26 cellular contexts compared by ENCODE assay signal in genomic region chr5:142904421-142904820, GRCh38.
A peak's percentile ranks its signal among the peaks of the same experiment; 100 is the strongest.
DNase-seq lines count a peak whose midpoint lies in the region; ATAC-seq and FAIRE-seq lines count a peak whose summit lies in the region.
"Had no signal": no experiment of that assay in that cellular context is flagged by ENCODE, and none has a peak within 500 bp of the region (broad histone marks: within the 10 kb centered on the region; RNA-seq: fewer than 3 reads in every experiment).

No MANE protein-coding gene starts in this region.

- DNase-seq in activated T-cell treated with anti-CD3 and anti-CD28 coated beads, Interleukin-2, amount 50 U/mL, for 72 hours = no peak
- DNase-seq in activated T-cell treated with anti-CD3 and anti-CD28 coated beads for 4 hours = no peak
- DNase-seq in SJSA1 (ENCODE audit: low read depth in 1 of 2, low spot score in 2 of 2) = peak; percentile 53 to 67
- peak; percentile 58 for DNase-seq in glomerular visceral epithelial cell (ENCODE audit: extremely low spot score)
- DNase-seq in urothelium cell line (ENCODE audit: low spot score) = peak; percentile 80
- DNase-seq in NCI-H2171 (lab: John Stamatoyannopoulos, UW) = no peak
- DNase-seq in stimulated activated CD4-positive, alpha-beta T cell treated with anti-CD3 and anti-CD28 coated beads, Interleukin-2, amount 100 ng/mL, for 48 hours = no peak
- DNase-seq: activated CD8-positive, alpha-beta T cell treated with anti-CD3 and anti-CD28 coated beads for 36 hours; amniotic stem cell; BE2C; Caco-2; caudate nucleus; kidney; naive B cell; NCI-H146; NCI-H69; occipital lobe; retina; stimulated activated naive CD8-positive, alpha-beta T cell treated with anti-CD3 and anti-CD28 coated beads, Interleukin-15, amount 100 ng/mL, for 72 hours; transverse colon had no signal

- peaks cover 25% of the 10 kb centered on the region for H3K36me3 ChIP-seq in SJSA1

- no peaks in the 10 kb centered on the region for H3K27me3 ChIP-seq in SJSA1 (replicated peaks)
- H3K27me3 ChIP-seq: BE2C, hepatocyte, transverse colon had no signal

- peaks cover 7% of the 10 kb centered on the region for H3K4me1 Mint-ChIP-seq in activated T-cell treated with anti-CD3 and anti-CD28 coated beads, Interleukin-2, amount 50 U/mL, for 72 hours (ENCODE audit: low read depth)
- H3K4me1 Mint-ChIP-seq: memory B cell; naive B cell; stimulated activated naive CD8-positive, alpha-beta T cell treated with anti-CD3 and anti-CD28 coated beads, Interleukin-15, amount 100 ng/mL, for 72 hours had no signal

- no peaks in the 10 kb centered on the region for H3K9me3 Mint-ChIP-seq in activated T-cell treated with anti-CD3 and anti-CD28 coated beads, Interleukin-2, amount 50 U/mL, for 72 hours
- H3K9me3 Mint-ChIP-seq: activated CD8-positive, alpha-beta T cell treated with anti-CD3 and anti-CD28 coated beads for 36 hours; memory B cell; naive B cell; stimulated activated naive CD8-positive, alpha-beta T cell treated with anti-CD3 and anti-CD28 coated beads, Interleukin-15, amount 100 ng/mL, for 72 hours had no signal

- H3K36me3 Mint-ChIP-seq in activated T-cell treated with anti-CD3 and anti-CD28 coated beads, Interleukin-2, amount 50 U/mL, for 72 hours (ENCODE audit: insufficient read depth in 2 of 2) = peaks cover 0 to 7% of the 10 kb centered on the region in 2 donors

- peaks cover 30% of the 10 kb centered on the region for H3K4me1 ChIP-seq in SJSA1 (replicated peaks)
- H3K4me1 ChIP-seq: Caco-2 had no signal

- no peaks in the 10 kb centered on the region for H3K27me3 Mint-ChIP-seq in activated T-cell treated with anti-CD3 and anti-CD28 coated beads, Interleukin-2, amount 50 U/mL, for 72 hours (ENCODE audit: low read depth)
- H3K27me3 Mint-ChIP-seq: activated CD8-positive, alpha-beta T cell treated with anti-CD3 and anti-CD28 coated beads for 36 hours; memory B cell; naive B cell; stimulated activated naive CD8-positive, alpha-beta T cell treated with anti-CD3 and anti-CD28 coated beads, Interleukin-15, amount 100 ng/mL, for 72 hours had no signal

- no peaks in the 10 kb centered on the region for H3K9me3 ChIP-seq in SJSA1 (replicated peaks)
- H3K9me3 ChIP-seq: BE2C, Caco-2, transverse colon had no signal

- no peak for FAIRE-seq in urothelium cell line (lab: Jason Lieb, UNC)
- FAIRE-seq: A204.1, endothelial cell of umbilical vein, kidney had no signal

- H3K27ac Mint-ChIP-seq in activated T-cell treated with anti-CD3 and anti-CD28 coated beads, Interleukin-2, amount 50 U/mL, for 72 hours = peak overlapping the region; percentile 3
- H3K27ac Mint-ChIP-seq: activated CD8-positive, alpha-beta T cell treated with anti-CD3 and anti-CD28 coated beads for 36 hours; memory B cell; stimulated activated naive CD8-positive, alpha-beta T cell treated with anti-CD3 and anti-CD28 coated beads, Interleukin-15, amount 100 ng/mL, for 72 hours had no signal

- no peak overlapping the region for H3K4me3 Mint-ChIP-seq in activated T-cell treated with anti-CD3 and anti-CD28 coated beads, Interleukin-2, amount 50 U/mL, for 72 hours
- H3K4me3 Mint-ChIP-seq: activated CD8-positive, alpha-beta T cell treated with anti-CD3 and anti-CD28 coated beads for 36 hours; memory B cell; naive B cell; stimulated activated naive CD8-positive, alpha-beta T cell treated with anti-CD3 and anti-CD28 coated beads, Interleukin-15, amount 100 ng/mL, for 72 hours had no signal

- no peak for ATAC-seq in activated T-cell treated with anti-CD3 and anti-CD28 coated beads, Interleukin-2, amount 50 U/mL, for 72 hours (replicated peaks in 1 of 2)
- ATAC-seq in GM21529 (IDR thresholded peaks at IDR 0.05; ENCODE audit: unreplicated experiment) = no peak
- ATAC-seq: activated CD4-positive, CD25-positive, alpha-beta regulatory T cell treated with anti-CD3 and anti-CD28 coated beads, Interleukin-2, amount 50 U/mL, for 24 hours; activated CD8-positive, alpha-beta T cell treated with anti-CD3 and anti-CD28 coated beads for 36 hours; stimulated activated naive CD8-positive, alpha-beta T cell treated with anti-CD3 and anti-CD28 coated beads, Interleukin-15, amount 100 ng/mL, for 72 hours had no signal

- H3K27ac ChIP-seq in SJSA1 = no peak overlapping the region
- H3K27ac ChIP-seq: hepatocyte, transverse colon had no signal

- H3K4me3 ChIP-seq in SJSA1 = no peak overlapping the region
- H3K4me3 ChIP-seq: hepatocyte, transverse colon had no signal

Comparison
In these comparisons a context has a peak if more than half of its experiments do, and no peak if none do; other contexts are left out.
1. DNase-seq: peak in SJSA1 (2 of 2), glomerular visceral epithelial cell (single experiment) and urothelium cell line (single experiment); none in activated T-cell treated with anti-CD3 and anti-CD28 coated beads, Interleukin-2, amount 50 U/mL, for 72 hours (0 of 2), activated T-cell treated with anti-CD3 and anti-CD28 coated beads for 4 hours (single experiment), NCI-H2171 (single experiment) and stimulated activated CD4-positive, alpha-beta T cell treated with anti-CD3 and anti-CD28 coated beads, Interleukin-2, amount 100 ng/mL, for 48 hours (0 of 2).